Comparison of ENCODE assay signal across 16 cellular contexts in the genomic region with DNA sequence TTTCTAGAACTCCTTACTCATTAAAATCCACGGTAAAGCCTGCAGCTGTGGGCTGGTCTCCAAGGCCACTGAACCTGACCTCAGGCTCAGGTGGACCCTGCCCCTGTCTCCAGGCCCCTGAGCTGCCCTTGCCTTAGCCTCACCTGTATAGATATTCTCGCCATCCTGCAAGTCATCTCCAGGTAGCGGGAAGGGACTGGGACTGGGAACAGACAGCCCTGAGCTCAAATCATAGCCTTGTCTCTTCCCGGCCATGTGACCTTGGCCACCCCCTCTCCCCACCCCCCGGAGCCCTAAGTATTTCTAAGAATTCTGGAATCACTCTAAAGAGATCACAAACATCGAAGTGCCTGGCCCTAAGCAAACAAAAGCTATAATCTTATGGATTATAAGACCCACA. TPM values are rescaled to one million over a fixed set of nuclear protein-coding genes. Genes with fewer than 3 reads are reported as not detected.
DNase-seq lines count a peak whose midpoint lies in the region; ATAC-seq and TF ChIP-seq lines count a peak whose summit lies in the region.
"Had no signal": no experiment of that assay in that cellular context is flagged by ENCODE, and none has a peak within 500 bp of the region (broad histone marks: within the 10 kb centered on the region; RNA-seq: fewer than 3 reads in every experiment).

No MANE protein-coding gene starts in this region.

- H3K27me3 Mint-ChIP-seq in brain: no peaks in the 10 kb centered on the region

- H3K27ac Mint-ChIP-seq in brain: peak overlapping the region in 3 of 5 experiments; percentile 1 to 26 (median 11)
- H3K27ac Mint-ChIP-seq: B cell; CD8-positive, alpha-beta T cell; IgD-negative memory B cell had no signal

- H3K4me3 Mint-ChIP-seq in brain: no peak overlapping the region
- H3K4me3 Mint-ChIP-seq: B cell; CD8-positive, alpha-beta T cell; IgD-negative memory B cell had no signal

- peaks cover 41% of the 10 kb centered on the region for H3K4me1 Mint-ChIP-seq in brain
- H3K4me1 Mint-ChIP-seq: B cell had no signal

- no peaks in the 10 kb centered on the region for H3K36me3 ChIP-seq in left ventricle myocardium inferior
- H3K36me3 ChIP-seq in psoas muscle (ENCODE audit: insufficient read depth in 1 of 2, low read depth in 1 of 2): no peaks in the 10 kb centered on the region
- H3K36me3 ChIP-seq: BLaER1 treated with 17β-estradiol and CSF1 and Interleukin-3, amounts not matched to agents 10 nM and 100 nM; HAP-1 had no signal

- peaks cover 11 to 26% (median 14%) of the 10 kb centered on the region in 5 experiments for H3K9me3 Mint-ChIP-seq in brain

- DNase-seq in left ventricle myocardium inferior: no peak
- no peak for DNase-seq in cardiac septum (ENCODE audit: low spot score)
- no peak for DNase-seq in psoas muscle
- DNase-seq in erythroblast (lab: John Stamatoyannopoulos, UW): no peak
- DNase-seq: Calu3; CD8-positive, alpha-beta T cell; DMS79 treated with DMSO at 0.1 percent for 48 hours; GF-D8 had no signal

- no peak for ATAC-seq in psoas muscle
- no peak for ATAC-seq in HG02623 (IDR thresholded peaks at IDR 0.05; ENCODE audit: unreplicated experiment)
- no peak for ATAC-seq in GM21367 (IDR thresholded peaks at IDR 0.05; ENCODE audit: unreplicated experiment)
- ATAC-seq: CD8-positive, alpha-beta T cell had no signal

- peaks cover 15% of the 10 kb centered on the region for H3K36me3 Mint-ChIP-seq in brain
- H3K36me3 Mint-ChIP-seq: CD8-positive, alpha-beta T cell had no signal

- no peaks in the 10 kb centered on the region for H3K27me3 ChIP-seq in left ventricle myocardium inferior (ENCODE audit: low read depth)
- no peaks in the 10 kb centered on the region for H3K27me3 ChIP-seq in psoas muscle (ENCODE audit: insufficient read depth in 3 of 3, low read length in 2 of 3)

- no peak for TF ChIP-seq POLR2A in erythroblast (IDR thresholded peaks at IDR 0.05; ENCODE audit: low read length)

- intact Hi-C loops in left ventricle myocardium inferior (cut with micrococcal nuclease): no loop called here
- intact Hi-C loops in cardiac septum (cut with DNase I): no loop called here
- intact Hi-C loops in psoas muscle (cut with DNase I): no loop called here

- H3K27ac ChIP-seq in left ventricle myocardium inferior (replicated peaks) (peak overlapping the region; percentile 89), psoas muscle (peak overlapping the region; percentile 88)
- H3K27ac ChIP-seq: BLaER1 treated with 17β-estradiol and CSF1 and Interleukin-3, amounts not matched to agents 10 nM and 100 nM had no signal

- no peak overlapping the region for H3K4me3 ChIP-seq in left ventricle myocardium inferior
- no peak overlapping the region for H3K4me3 ChIP-seq in psoas muscle
- H3K4me3 ChIP-seq: BLaER1 treated with 17β-estradiol and CSF1 and Interleukin-3, amounts not matched to agents 10 nM and 100 nM; HAP-1 had no signal

- TF ChIP-seq CTCF in left ventricle myocardium inferior (IDR thresholded peaks at IDR 0.05; ENCODE audit: borderline replicate concordance) (no peak), brain (conservative IDR thresholded peaks at IDR 0.05) (no peak), psoas muscle (IDR thresholded peaks at IDR 0.05) (no peak)

- 53 to 76% (median 61%) methylated on average over 6 of the region's 6 CpGs for WGBS in psoas muscle, 3 donors

- H3K4me1 ChIP-seq in left ventricle myocardium inferior (peaks cover 56% of the 10 kb centered on the region), psoas muscle (peaks cover 49% of the 10 kb centered on the region)
- H3K4me1 ChIP-seq: HAP-1 had no signal

- H3K9me3 ChIP-seq in left ventricle myocardium inferior (replicated peaks): peaks cover 10% of the 10 kb centered on the region
- no peaks in the 10 kb centered on the region for H3K9me3 ChIP-seq in psoas muscle
- H3K9me3 ChIP-seq: HAP-1 had no signal

RNA-seq across cellular contexts. Expression of gene ABLIM2, which starts 17.7 kb away (rescaled TPM):
- total RNA-seq in left ventricle myocardium inferior (43.5 TPM), cardiac septum (22.6 TPM), psoas muscle (100 to 1,000 TPM; 127 to 956 (median 461) TPM)
- polyA plus RNA-seq in brain (ENCODE audit: insufficient read depth, low read depth, low replicate concordance) (33.5 TPM), psoas muscle (100 to 1,000 TPM in 2 of 3 donors, 10 to 100 TPM in 1; 82.2 to 295 (median 123) TPM)

RNA-seq across cellular contexts. Expression of gene SH3TC1, which starts 58.2 kb away (rescaled TPM):
- total RNA-seq in left ventricle myocardium inferior: 13.6 TPM
- total RNA-seq in cardiac septum: 16.5 TPM
- 2.8 TPM for polyA plus RNA-seq in brain (ENCODE audit: insufficient read depth, low read depth, low replicate concordance)
- total RNA-seq in psoas muscle: 1 to 10 TPM; 4.6 to 7.9 (median 4.9) TPM
- 1 to 10 TPM; 1.9 to 5.0 (median 4.0) TPM for polyA plus RNA-seq in psoas muscle
- total RNA-seq: H1 had no signal
